ENCODE assay signal across 23 cellular contexts in genomic region chr12:15904378-15904920, GRCh38. TPM values are rescaled to one million over a fixed set of nuclear protein-coding genes. Genes with fewer than 3 reads are reported as not detected.
A peak's percentile ranks its signal among the peaks of the same experiment; 100 is the strongest.
DNase-seq lines count a peak whose midpoint lies in the region; ATAC-seq, FAIRE-seq and TF ChIP-seq lines count a peak whose summit lies in the region.
"Had no signal": no experiment of that assay in that cellular context is flagged by ENCODE, and none has a peak within 500 bp of the region (broad histone marks: within the 10 kb centered on the region; RNA-seq: fewer than 3 reads in every experiment).

No MANE protein-coding gene starts in this region.

- H4K20me1 ChIP-seq in endothelial cell of umbilical vein (replicated peaks; ENCODE audit: control insufficient read depth, extremely low read depth, insufficient read depth, low read length) = no peaks in the 10 kb centered on the region
- peaks cover 3% of the 10 kb centered on the region for H4K20me1 ChIP-seq in neural progenitor cell (ENCODE audit: low read depth)

- H3K4me3 Mint-ChIP-seq in neural progenitor cell (no peak overlapping the region), progenitor cell of endocrine pancreas (ENCODE audit: low read depth) (no peak overlapping the region)
- H3K4me3 Mint-ChIP-seq: CD8-positive, alpha-beta T cell; GM23338; H9 had no signal

- H3K9me3 Mint-ChIP-seq in neural progenitor cell (no peaks in the 10 kb centered on the region), progenitor cell of endocrine pancreas (ENCODE audit: low read depth) (no peaks in the 10 kb centered on the region)
- H3K9me3 Mint-ChIP-seq: CD8-positive, alpha-beta T cell; GM23338; H9 had no signal

- no peaks in the 10 kb centered on the region for H3K4me1 Mint-ChIP-seq in neural progenitor cell
- no peaks in the 10 kb centered on the region for H3K4me1 Mint-ChIP-seq in progenitor cell of endocrine pancreas (ENCODE audit: low read depth)
- H3K4me1 Mint-ChIP-seq: GM23338, H9 had no signal

- 86 to 91% (median 89%) methylated on average over 5 of the region's 5 CpGs for WGBS in adrenal gland, 4 donors

- no TSS peak for BruUV-seq in endothelial cell of umbilical vein (replicated peaks; lab: Mats Ljungman, UMichigan)

- peaks cover 17% of the 10 kb centered on the region for H3F3A ChIP-seq in neural progenitor cell (ENCODE audit: low read depth)

- intact Hi-C loops in adrenal gland (cut with DNase I) (no loop called here), endothelial cell of umbilical vein (cut with micrococcal nuclease) (no loop called here), left colon (cut with DNase I, micrococcal nuclease) (no loop called here)

- TF ChIP-seq POLR2A in adrenal gland (IDR thresholded peaks at IDR 0.05) = no peak
- no peak for TF ChIP-seq POLR2A in endothelial cell of umbilical vein (IDR thresholded peaks at IDR 0.05; ENCODE audit: low read depth, low read length)

- H3K9me1 ChIP-seq in endothelial cell of umbilical vein (replicated peaks; ENCODE audit: control insufficient read depth, extremely low read depth, insufficient read depth, low read length) = no peaks in the 10 kb centered on the region

- no peaks in the 10 kb centered on the region for H3K27me3 ChIP-seq in adrenal gland
- no peaks in the 10 kb centered on the region for H3K27me3 ChIP-seq in endothelial cell of umbilical vein (ENCODE audit: control insufficient read depth in 2 of 2, insufficient read depth in 2 of 2, low read length in 2 of 2)
- no peaks in the 10 kb centered on the region for H3K27me3 ChIP-seq in neural progenitor cell

- H3K36me3 Mint-ChIP-seq in neural progenitor cell (peaks cover 26% of the 10 kb centered on the region), progenitor cell of endocrine pancreas (ENCODE audit: insufficient read depth) (peaks cover 26% of the 10 kb centered on the region)

- H3K9me3 ChIP-seq in adrenal gland (replicated peaks in 1 of 3) (no peaks in the 10 kb centered on the region), endothelial cell of umbilical vein (replicated peaks; ENCODE audit: control insufficient read depth, insufficient read depth, low read length) (no peaks in the 10 kb centered on the region), neural progenitor cell (ENCODE audit: low read depth) (no peaks in the 10 kb centered on the region)
- H3K9me3 ChIP-seq: Caco-2, SK-N-SH had no signal

- H3K4me1 ChIP-seq in adrenal gland (replicated peaks in 1 of 2) = peaks cover 0 to 4% of the 10 kb centered on the region in 2 donors
- no peaks in the 10 kb centered on the region for H3K4me1 ChIP-seq in endothelial cell of umbilical vein (ENCODE audit: control insufficient read depth, extremely low read depth, insufficient read depth, low read length)
- no peaks in the 10 kb centered on the region for H3K4me1 ChIP-seq in neural progenitor cell

- H3K27ac ChIP-seq in adrenal gland (peak overlapping the region in 4 of 5 donors; percentile 24 to 70 (median 43)), endothelial cell of umbilical vein (ENCODE audit: insufficient read depth, low read depth, low read length) (no peak overlapping the region), neural progenitor cell (peak overlapping the region; percentile 15)
- H3K27ac ChIP-seq: C4-2B had no signal

- H3K36me3 ChIP-seq in adrenal gland (replicated peaks in 1 of 2) (peaks cover 0 to 33% of the 10 kb centered on the region in 2 donors), endothelial cell of umbilical vein (ENCODE audit: control insufficient read depth in 2 of 2, extremely low read depth in 1 of 2, insufficient read depth in 2 of 2, low read length in 2 of 2) (peaks cover 10 to 25% of the 10 kb centered on the region in 2 experiments), neural progenitor cell (peaks cover 21% of the 10 kb centered on the region)

- H3K27me3 Mint-ChIP-seq in neural progenitor cell (ENCODE audit: insufficient read depth, low read depth) (no peaks in the 10 kb centered on the region), progenitor cell of endocrine pancreas (no peaks in the 10 kb centered on the region)

- peak; percentile 70 for ATAC-seq in left colon
- ATAC-seq: CD8-positive, alpha-beta T cell; GM23338; Panc1 had no signal

- H2AFZ ChIP-seq in endothelial cell of umbilical vein (ENCODE audit: low read depth, low read length) = no peak overlapping the region
- H2AFZ ChIP-seq in neural progenitor cell (replicated peaks) = no peak overlapping the region
- H2AFZ ChIP-seq: GM23338 had no signal

- H3K9ac ChIP-seq in endothelial cell of umbilical vein (replicated peaks; ENCODE audit: extremely low read depth, insufficient read depth, low read length) (no peak overlapping the region), neural progenitor cell (no peak overlapping the region)
- H3K9ac ChIP-seq: SK-N-SH had no signal

- TF ChIP-seq CTCF in adrenal gland (IDR thresholded peaks at IDR 0.05) (no peak), endothelial cell of umbilical vein (IDR thresholded peaks at IDR 0.05; ENCODE audit: extremely low read depth in 1 of 2, insufficient read depth in 1 of 2, low read depth in 1 of 2, low read length in 2 of 2) (no peak), neural progenitor cell (IDR thresholded peaks at IDR 0.05) (no peak), progenitor cell of endocrine pancreas (IDR thresholded peaks at IDR 0.05; ENCODE audit: unreplicated experiment) (no peak)

- CTCF ChIA-PET in endothelial cell of umbilical vein (lab: Charles Lee) = no interaction called here

- peak; percentile 12 for FAIRE-seq in endothelial cell of umbilical vein (lab: Jason Lieb, UNC)

- DNase-seq in adrenal gland = peak in 1 of 7 donors; percentile 19
- DNase-seq in endothelial cell of umbilical vein (ENCODE audit: low read depth, low spot score) = no peak
- no peak for DNase-seq in left colon
- no peak for DNase-seq in neural progenitor cell (ENCODE audit: low spot score)
- no peak for DNase-seq in progenitor cell of endocrine pancreas (ENCODE audit: low spot score, unreplicated experiment)
- no peak for DNase-seq in NCI-H510A (lab: John Stamatoyannopoulos, UW)
- DNase-seq in RPMI8226 = no peak
- DNase-seq: Caco-2; CD8-positive, alpha-beta T cell; DMS 273 treated with DMSO at 0.1 percent for 48 hours; DMS79 treated with DMSO at 0.1 percent for 48 hours; GF-D8; H9; Kasumi-1; NCI-H1105 treated with DMSO at 0.1 percent for 48 hours; NCI-H1694; NCI-H2029 treated with DMSO at 0.1 percent for 48 hours; NCI-H69; SK-N-SH; SW 1271 had no signal

- H3K27ac Mint-ChIP-seq in neural progenitor cell (no peak overlapping the region), progenitor cell of endocrine pancreas (no peak overlapping the region)
- H3K27ac Mint-ChIP-seq: CD8-positive, alpha-beta T cell; GM23338; H9 had no signal

- no peaks in the 10 kb centered on the region for H3K79me2 ChIP-seq in endothelial cell of umbilical vein (ENCODE audit: control insufficient read depth, insufficient read depth, low read length)
- H3K79me2 ChIP-seq in neural progenitor cell (ENCODE audit: low read depth) = no peaks in the 10 kb centered on the region

- H3K4me2 ChIP-seq in endothelial cell of umbilical vein (ENCODE audit: insufficient read depth, low read length) (no peak overlapping the region), neural progenitor cell (no peak overlapping the region)
- H3K4me2 ChIP-seq: GM23338, SK-N-SH had no signal

- POLR2A ChIA-PET in endothelial cell of umbilical vein (lab: Charles Lee) = no interaction called here

- dilution Hi-C loops in endothelial cell of umbilical vein (cut with MboI; ENCODE audit: extremely low pct_ligation_motif_present, low sequenced_read_pairs) = no loop called here

- H3K4me3 ChIP-seq in adrenal gland (no peak overlapping the region), endothelial cell of umbilical vein (replicated peaks in 1 of 3; ENCODE audit: insufficient read depth in 1 of 3, low read depth in 1 of 3, low read length in 3 of 3) (no peak overlapping the region), neural progenitor cell (no peak overlapping the region)
- H3K4me3 ChIP-seq: GM23338 had no signal

TF ChIP-seq in endothelial cell of umbilical vein, 7 proteins besides CTCF, POLR2A, EP300 and RAD21:
- TF ChIP-seq POLR2AphosphoS5 (IDR thresholded peaks at IDR 0.05; ENCODE audit: insufficient read depth, low read depth, low read length) = no peak

RNA-seq across cellular contexts. Expression of gene DERA, which starts 6.7 kb away (rescaled TPM):
- total RNA-seq in adrenal gland = 10 to 100 TPM; 24.1 to 37.5 (median 33.6) TPM
- 10 to 100 TPM; 15.9 to 31.3 (median 16.5) TPM for polyA plus RNA-seq in adrenal gland
- total RNA-seq in endothelial cell of umbilical vein = 41.5 and 42.1 TPM in 2 replicates
- 13.9 and 19.8 TPM in 2 replicates for polyA plus RNA-seq in endothelial cell of umbilical vein
- 24.7 and 26.4 TPM in 2 replicates for polyA plus RNA-seq in endothelial cell of umbilical vein (2011; cell fraction: cytosol; rRNA removed)
- 19.6 and 25.6 TPM in 2 replicates for polyA plus RNA-seq in endothelial cell of umbilical vein (2011; cell fraction: nucleus; rRNA removed)
- polyA plus RNA-seq in endothelial cell of umbilical vein (2012) = 47.7 and 58.4 TPM in 2 replicates
- 19.1 and 29.9 TPM in 2 replicates for polyA minus RNA-seq in endothelial cell of umbilical vein
- polyA minus RNA-seq in endothelial cell of umbilical vein (2011; cell fraction: cytosol; rRNA and poly(A)+ RNA removed) = 29.1 TPM
- 18.3 and 21.7 TPM in 2 replicates for polyA minus RNA-seq in endothelial cell of umbilical vein (2011; cell fraction: nucleus; rRNA and poly(A)+ RNA removed)
- total RNA-seq in left colon = 10 to 100 TPM; 72.1 to 74.9 TPM
- 64.6 and 91.2 TPM in 2 replicates for total RNA-seq in neural progenitor cell (ENCODE audit: low replicate concordance)
- 41.9 and 49.8 TPM in 2 replicates for total RNA-seq in progenitor cell of endocrine pancreas

RNA-seq across cellular contexts. Expression of gene STRAP, which starts 22.3 kb away (rescaled TPM):
- total RNA-seq in adrenal gland (100 to 1,000 TPM in 3 of 8 donors, 10 to 100 TPM in 5; 48.6 to 157 (median 86.0) TPM), endothelial cell of umbilical vein (138 and 144 TPM in 2 replicates), left colon (10 to 100 TPM; 74.4 to 75.6 TPM), neural progenitor cell (ENCODE audit: low replicate concordance) (180 and 303 TPM in 2 replicates), progenitor cell of endocrine pancreas (229 and 243 TPM in 2 replicates)
- polyA plus RNA-seq in adrenal gland (100 to 1,000 TPM in 2 of 3 donors, 10 to 100 TPM in 1; 86.4 to 231 (median 133) TPM), endothelial cell of umbilical vein (65.5 and 76.9 TPM in 2 replicates)
- 98.6 and 99.5 TPM in 2 replicates for polyA plus RNA-seq in endothelial cell of umbilical vein (2011; cell fraction: cytosol; rRNA removed)
- polyA plus RNA-seq in endothelial cell of umbilical vein (2011; cell fraction: nucleus; rRNA removed) = 33.7 and 54.4 TPM in 2 replicates
- 183 and 224 TPM in 2 replicates for polyA plus RNA-seq in endothelial cell of umbilical vein (2012)
- polyA minus RNA-seq in endothelial cell of umbilical vein = 105 and 141 TPM in 2 replicates
- 138 TPM for polyA minus RNA-seq in endothelial cell of umbilical vein (2011; cell fraction: cytosol; rRNA and poly(A)+ RNA removed)
- polyA minus RNA-seq in endothelial cell of umbilical vein (2011; cell fraction: nucleus; rRNA and poly(A)+ RNA removed) = 43.8 and 45.5 TPM in 2 replicates
